Comparison of ENCODE assay signal across 9 cellular contexts in genomic region chr17:42669705-42670198, GRCh38. TPM values are rescaled to one million over a fixed set of nuclear protein-coding genes. Genes with fewer than 3 reads are reported as not detected.
A peak's percentile ranks its signal among the peaks of the same experiment; 100 is the strongest.
DNase-seq lines count a peak whose midpoint lies in the region; ATAC-seq and TF ChIP-seq lines count a peak whose summit lies in the region.
"Had no signal": no experiment of that assay in that cellular context is flagged by ENCODE, and none has a peak within 500 bp of the region (broad histone marks: within the 10 kb centered on the region; RNA-seq: fewer than 3 reads in every experiment).

No MANE protein-coding gene starts in this region.

- peak overlapping the region; percentile 64 for H3K4me3 Mint-ChIP-seq in neural crest cell

- H3K36me3 Mint-ChIP-seq in neural crest cell (ENCODE audit: low read depth), result peaks cover 20% of the 10 kb centered on the region

- peak; percentile 7 for ATAC-seq in HG03432 (IDR thresholded peaks at IDR 0.05; ENCODE audit: unreplicated experiment)

- H3K27ac ChIP-seq in 22Rv1 (peak overlapping the region; percentile 71), coronary artery (peak overlapping the region; percentile 49 to 84)

- H3K27ac Mint-ChIP-seq in neural crest cell (ENCODE audit: unreplicated experiment), result no peak overlapping the region

- no peak overlapping the region for H3K4me3 ChIP-seq in coronary artery

- no peaks in the 10 kb centered on the region for H3K9me3 Mint-ChIP-seq in neural crest cell

- no peak for TF ChIP-seq CTCF in 22Rv1 (IDR thresholded peaks at IDR 0.05)
- no peak for TF ChIP-seq CTCF in coronary artery (IDR thresholded peaks at IDR 0.05)
- TF ChIP-seq CTCF in neural crest cell (conservative IDR thresholded peaks at IDR 0.05), result no peak

- peaks cover 15% of the 10 kb centered on the region for H3K27me3 Mint-ChIP-seq in neural crest cell (ENCODE audit: low read depth)

- DNase-seq in coronary artery (ENCODE audit: low spot score), result no peak
- no peak for DNase-seq in neural crest cell (ENCODE audit: low read depth, low spot score)
- DNase-seq in ACHN, result no peak
- DNase-seq in iPS-NIHi11 (ENCODE audit: low spot score), result no peak
- DNase-seq in NOMO-1 (lab: John Stamatoyannopoulos, UW; ENCODE audit: unreplicated experiment in 2 of 2), result no peak
- no peak for DNase-seq in activated CD4-positive, CD25-positive, alpha-beta regulatory T cell (lab: John Stamatoyannopoulos, UW)
- DNase-seq: activated CD4-positive, alpha-beta T cell treated with anti-CD3 and anti-CD28 coated beads for 1 hour had no signal

- H3K4me1 Mint-ChIP-seq in neural crest cell, result peaks cover 16% of the 10 kb centered on the region

- in situ Hi-C loops in ACHN (cut with HindIII; ENCODE audit: low pct_ligation_motif_present, low pct_unique_long_range_greater_than_20kb, low sequenced_read_pairs), result no loop called here

RNA-seq across cellular contexts. Expression of gene PLEKHH3, which starts 7.0 kb away (rescaled TPM):
- 16.4 and 20.8 TPM in 2 replicates for total RNA-seq in neural crest cell

RNA-seq across cellular contexts. Expression of gene TUBG2, which starts 10.7 kb away (rescaled TPM):
- total RNA-seq in neural crest cell, result 18.7 and 20.7 TPM in 2 replicates

RNA-seq across cellular contexts. Expression of gene CCR10, which starts 11.9 kb away (rescaled TPM):
- total RNA-seq in neural crest cell, result 0.68 TPM in 2 replicates

RNA-seq across cellular contexts. Expression of gene CNTNAP1, which starts 12.6 kb away (rescaled TPM):
- 17.0 and 19.4 TPM in 2 replicates for total RNA-seq in neural crest cell
